In genomic region chr6:63802606-63803206, GRCh38 we compare ENCODE assay signal across 8 cellular contexts.
DNase-seq lines count a peak whose midpoint lies in the region; ATAC-seq and TF ChIP-seq lines count a peak whose summit lies in the region.

No MANE protein-coding gene starts in this region.

- 54 to 56% methylated on average over 2 of the region's 2 CpGs for WGBS in lung, 2 donors

- H3K4me1 ChIP-seq in lung (ENCODE audit: control insufficient read depth in 2 of 2, insufficient read depth in 2 of 2, low read length in 2 of 2): no peaks in the 10 kb centered on the region

- no peaks in the 10 kb centered on the region for H3K9me3 ChIP-seq in lung (ENCODE audit: control insufficient read depth in 2 of 2, insufficient read depth in 1 of 2, low read length in 1 of 2)

- no peak overlapping the region for H3K27ac ChIP-seq in lung (ENCODE audit: low read depth in 1 of 2, low read length in 1 of 2)

- no peak overlapping the region for H3K4me3 ChIP-seq in lung

- H3K27me3 ChIP-seq in lung (ENCODE audit: control insufficient read depth, insufficient read depth): no peaks in the 10 kb centered on the region

- peak; percentile 13 for TF ChIP-seq CTCF in lung (IDR thresholded peaks at IDR 0.05; ENCODE audit: control extremely low read depth, extremely low read depth)

- H3K36me3 ChIP-seq in lung (ENCODE audit: control insufficient read depth in 2 of 2, insufficient read depth in 2 of 2, low read length in 2 of 2): no peaks in the 10 kb centered on the region

- DNase-seq in DMS53 treated with DMSO at 0.1 percent for 48 hours (lab: John Stamatoyannopoulos, UW; ENCODE audit: unreplicated experiment) (peak; percentile 9), astrocyte of the hippocampus (ENCODE audit: low read depth, low spot score) (peak; percentile 33), lung (ENCODE audit: low spot score) (no peak), putamen (ENCODE audit: low spot score) (no peak)

- peak; percentile 36 for ATAC-seq in HG03565 (IDR thresholded peaks at IDR 0.05; ENCODE audit: unreplicated experiment)
- no peak for ATAC-seq in lung (ENCODE audit: insufficient read depth, low FRiP score)
- no peak for ATAC-seq in GM21515 (IDR thresholded peaks at IDR 0.05; ENCODE audit: unreplicated experiment)
- ATAC-seq in GM21390 (IDR thresholded peaks at IDR 0.05; ENCODE audit: unreplicated experiment): no peak
- no peak for ATAC-seq in GM21367 (IDR thresholded peaks at IDR 0.05; ENCODE audit: unreplicated experiment)

Comparison
In these comparisons a context has a peak if more than half of its experiments do, and no peak if none do; other contexts are left out.
1. DNase-seq: peak in DMS53 treated with DMSO at 0.1 percent for 48 hours (single experiment) and astrocyte of the hippocampus (single experiment); none in lung (single experiment) and putamen (single experiment).